ENCODE assay signal across 20 cellular contexts in the genomic region with DNA sequence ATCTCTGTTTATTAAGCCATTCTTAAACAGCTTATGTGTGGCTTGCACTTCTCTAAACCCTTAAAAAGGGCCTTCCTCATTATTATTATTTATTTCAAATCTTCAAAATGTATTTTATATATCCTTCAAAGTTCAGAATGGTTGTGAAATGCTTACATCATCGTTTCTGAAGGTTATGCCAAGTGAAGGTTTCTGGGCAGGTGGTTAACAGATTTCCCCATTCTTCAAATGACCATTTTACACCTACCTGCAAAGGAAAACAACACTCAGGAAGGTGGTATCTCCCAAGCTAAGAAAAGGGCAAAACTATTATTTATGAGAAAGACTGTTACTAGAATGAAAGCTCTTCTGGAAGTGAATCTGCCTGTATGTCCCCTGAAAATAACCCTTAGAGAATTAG.
"Had no signal": no experiment of that assay in that cellular context is flagged by ENCODE, and none has a peak within 500 bp of the region (broad histone marks: within the 10 kb centered on the region; RNA-seq: fewer than 3 reads in every experiment).

No MANE protein-coding gene starts in this region.

- H3K4me1 ChIP-seq: sigmoid colon had no signal

- H3K27me3 ChIP-seq: neutrophil, sigmoid colon, tibial nerve had no signal

- H3K4me3 ChIP-seq: sigmoid colon, tibial nerve had no signal

- H3K36me3 ChIP-seq: neutrophil, sigmoid colon, tibial nerve had no signal

- ATAC-seq: activated CD8-positive, alpha-beta T cell treated with anti-CD3 and anti-CD28 coated beads, Interleukin-2, amount 10 ng/mL, durations not matched to agents 7 days and 5 days; left cardiac atrium; natural killer cell had no signal

- H3K27ac ChIP-seq: neutrophil, sigmoid colon, tibial nerve had no signal

- H3K9me3 ChIP-seq: neutrophil, sigmoid colon, tibial nerve had no signal

- DNase-seq: activated CD4-positive, alpha-beta T cell treated with anti-CD3 and anti-CD28 coated beads, Interleukin-2, amount 10 ng/mL, durations not matched to agents 24 days and 14 days; activated CD4-positive, CD25-positive, alpha-beta regulatory T cell; activated CD8-positive, alpha-beta T cell treated with anti-CD3 and anti-CD28 coated beads, Interleukin-2, amount 10 ng/mL, durations not matched to agents 7 days and 5 days; activated naive CD4-positive, alpha-beta T cell treated with anti-CD3 and anti-CD28 coated beads for 36 hours; activated T-cell treated with anti-CD3 and anti-CD28 coated beads, Interleukin-2, amount 50 U/mL, for 24 hours; anterior cingulate cortex; cerebellar nuclear complex; dermis blood vessel endothelial cell; effector memory CD4-positive, alpha-beta T cell; left cardiac atrium; natural killer cell; sigmoid colon; stimulated activated CD4-positive, alpha-beta T cell treated with anti-CD3 and anti-CD28 coated beads, Interleukin-12 subunit alpha, Interleukin-12 subunit beta, amount 100 ng/mL, for 4 hours; stimulated activated CD4-positive, alpha-beta T cell treated with anti-CD3 and anti-CD28 coated beads, Interleukin-1b, Interleukin-23, amount 100 ng/mL, for 48 hours; stimulated activated naive CD4-positive, alpha-beta T cell treated with Interleukin-2 at 50 U/mL for 16 hours; substantia nigra; T-helper 1 cell; T1000 had no signal
